In the genomic region with DNA sequence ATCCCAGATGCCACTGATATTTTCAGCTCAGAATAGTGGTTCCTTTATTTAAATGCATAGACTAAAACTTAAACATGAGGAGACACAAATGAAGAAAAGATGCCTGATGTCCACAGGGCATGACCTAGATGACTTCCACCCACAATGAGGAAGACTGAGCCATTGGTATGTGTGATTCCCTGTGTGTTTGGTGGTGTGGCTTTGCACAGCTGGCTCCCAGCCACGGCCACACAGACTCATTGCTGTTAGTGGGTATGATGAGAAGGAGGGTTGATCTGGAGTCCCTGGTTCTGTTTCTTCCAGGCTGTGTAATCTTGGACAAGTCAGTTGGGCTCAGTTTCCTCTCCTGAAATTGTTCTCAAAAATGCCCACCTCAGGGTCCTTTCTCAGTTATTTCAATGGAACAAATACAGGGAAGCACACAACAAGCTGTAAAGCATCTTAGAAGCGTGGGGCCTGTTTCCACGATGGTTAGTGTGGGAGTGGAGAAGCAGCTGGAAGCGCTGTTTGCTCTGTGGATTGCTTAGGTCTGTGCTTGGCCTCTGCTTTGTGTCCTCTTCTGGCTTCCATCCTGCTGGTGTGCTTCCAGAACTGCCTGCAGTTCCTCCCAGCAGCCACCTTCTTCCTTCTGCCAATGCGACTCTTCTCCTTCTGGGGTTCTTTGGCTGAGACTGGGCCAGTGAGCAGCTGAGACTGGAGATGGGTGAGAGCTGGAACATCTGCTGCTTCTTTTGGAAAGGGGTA, we compare ENCODE assay signal across 23 cellular contexts.
A peak's percentile ranks its signal among the peaks of the same experiment; 100 is the strongest.
DNase-seq lines count a peak whose midpoint lies in the region; ATAC-seq and TF ChIP-seq lines count a peak whose summit lies in the region.
"Had no signal": no experiment of that assay in that cellular context is flagged by ENCODE, and none has a peak within 500 bp of the region (broad histone marks: within the 10 kb centered on the region; RNA-seq: fewer than 3 reads in every experiment).

No MANE protein-coding gene starts in this region.

- no peaks in the 10 kb centered on the region for H3F3A ChIP-seq in GM23248 (ENCODE audit: insufficient read depth)

- H3K79me2 ChIP-seq in GM23248 (ENCODE audit: insufficient read depth) = no peaks in the 10 kb centered on the region
- no peaks in the 10 kb centered on the region for H3K79me2 ChIP-seq in parathyroid adenoma

- in situ Hi-C loops in GM23248 (cut with MboI) = no loop called here

- H3K9me3 ChIP-seq in GM23248 (ENCODE audit: low read depth) = no peaks in the 10 kb centered on the region
- H3K9me3 ChIP-seq in esophagus muscularis mucosa = no peaks in the 10 kb centered on the region
- no peaks in the 10 kb centered on the region for H3K9me3 ChIP-seq in parathyroid adenoma (ENCODE audit: control insufficient read depth, low read length)
- H3K9me3 ChIP-seq in spleen = peaks cover 0 to 8% (median 0%) of the 10 kb centered on the region in 8 donors
- H3K9me3 ChIP-seq: transverse colon had no signal

- no peak overlapping the region for H3K9ac ChIP-seq in GM23248
- H3K9ac ChIP-seq in parathyroid adenoma = no peak overlapping the region

- ATAC-seq in GM19463 (IDR thresholded peaks at IDR 0.05; ENCODE audit: unreplicated experiment) = no peak
- ATAC-seq: activated T-cell treated with anti-CD3 and anti-CD28 coated beads, Interleukin-2, amount 50 U/mL, for 72 hours; GM23338; heart left ventricle; right cardiac atrium; stimulated activated naive CD8-positive, alpha-beta T cell treated with anti-CD3 and anti-CD28 coated beads, Interleukin-15, amount 100 ng/mL, for 72 hours had no signal

- no peak overlapping the region for H3K27ac ChIP-seq in GM23248
- H3K27ac ChIP-seq in esophagus muscularis mucosa (replicated peaks in 1 of 4) = no peak overlapping the region
- H3K27ac ChIP-seq in parathyroid adenoma = peak overlapping the region; percentile 82
- H3K27ac ChIP-seq in spleen = no peak overlapping the region
- H3K27ac ChIP-seq: heart left ventricle, transverse colon, VCaP had no signal

- H3K36me3 ChIP-seq in GM23248 (ENCODE audit: low read depth) = no peaks in the 10 kb centered on the region
- no peaks in the 10 kb centered on the region for H3K36me3 ChIP-seq in esophagus muscularis mucosa
- H3K36me3 ChIP-seq in parathyroid adenoma (ENCODE audit: control insufficient read depth, insufficient read depth, low read length) = no peaks in the 10 kb centered on the region
- H3K36me3 ChIP-seq in spleen = no peaks in the 10 kb centered on the region
- H3K36me3 ChIP-seq: heart left ventricle, transverse colon had no signal

- DNase-seq in AG20443 (ENCODE audit: low spot score) (peak; percentile 44), GM23248 (peak; percentile 53), esophagus muscularis mucosa (ENCODE audit: extremely low spot score) (peak; percentile 89), iPS-NIHi7 (ENCODE audit: extremely low spot score) (no peak), retina (no peak), spleen (no peak)
- DNase-seq: activated CD4-positive, alpha-beta T cell treated with anti-CD3 and anti-CD28 coated beads, Interleukin-2, amount 10 ng/mL, durations not matched to agents 7 days and 5 days; activated naive CD4-positive, alpha-beta T cell treated with anti-CD3 and anti-CD28 coated beads, Interleukin-2, amount 10 ng/mL, durations not matched to agents 7 days and 5 days; activated T-cell treated with anti-CD3 and anti-CD28 coated beads, Interleukin-2, amount 50 U/mL, for 72 hours; CD4-positive, alpha-beta memory T cell; dermis blood vessel endothelial cell; naive B cell; NCI-H1436 treated with DMSO at 0.1 percent for 48 hours; NCI-H524; stimulated activated naive CD8-positive, alpha-beta T cell treated with anti-CD3 and anti-CD28 coated beads, Interleukin-15, amount 100 ng/mL, for 72 hours; T-helper 2 cell; transverse colon had no signal

- no peaks in the 10 kb centered on the region for H3K27me3 ChIP-seq in GM23248 (replicated peaks; ENCODE audit: insufficient read depth)
- no peaks in the 10 kb centered on the region for H3K27me3 ChIP-seq in esophagus muscularis mucosa
- H3K27me3 ChIP-seq in parathyroid adenoma (ENCODE audit: control insufficient read depth, insufficient read depth, low read length) = no peaks in the 10 kb centered on the region
- H3K27me3 ChIP-seq in spleen (replicated peaks in 1 of 7) = no peaks in the 10 kb centered on the region
- H3K27me3 ChIP-seq: heart left ventricle, transverse colon had no signal

- no peaks in the 10 kb centered on the region for H3K9me2 ChIP-seq in GM23248 (ENCODE audit: insufficient read depth)

- TF ChIP-seq EP300 in esophagus muscularis mucosa (IDR thresholded peaks at IDR 0.05) = no peak

- no peak overlapping the region for H2AFZ ChIP-seq in GM23248
- peak overlapping the region; percentile 68 for H2AFZ ChIP-seq in parathyroid adenoma
- H2AFZ ChIP-seq: GM23338 had no signal

- H3K4me3 ChIP-seq in GM23248 = no peak overlapping the region
- H3K4me3 ChIP-seq in esophagus muscularis mucosa = no peak overlapping the region
- no peak overlapping the region for H3K4me3 ChIP-seq in parathyroid adenoma (ENCODE audit: low read depth, low read length)
- H3K4me3 ChIP-seq in spleen = no peak overlapping the region
- H3K4me3 ChIP-seq: GM23338, heart left ventricle, transverse colon had no signal

- TF ChIP-seq CTCF in esophagus muscularis mucosa (IDR thresholded peaks at IDR 0.05) = no peak
- TF ChIP-seq CTCF in parathyroid adenoma (IDR thresholded peaks at IDR 0.05) = no peak
- no peak for TF ChIP-seq CTCF in spleen (IDR thresholded peaks at IDR 0.05 in 8 of 11, conservative IDR thresholded peaks at IDR 0.05 in 3 of 11)

- H3K4me2 ChIP-seq in GM23248 (ENCODE audit: unreplicated experiment) (no peak overlapping the region), parathyroid adenoma (ENCODE audit: low read length) (no peak overlapping the region)
- H3K4me2 ChIP-seq: GM23338 had no signal

- TF ChIP-seq POLR2A in esophagus muscularis mucosa (IDR thresholded peaks at IDR 0.05; ENCODE audit: low read depth) (no peak), spleen (IDR thresholded peaks at IDR 0.05) (no peak)

- 57% methylated on average over 5 of the region's 5 CpGs for WGBS in GM23248 (ENCODE audit: low coverage in 1 of 2, low lambda C conversion rate in 2 of 2, missing lambda C conversion rate in 2 of 2), 2 experiments
- WGBS in esophagus muscularis mucosa = 66% methylated on average over 5 of the region's 5 CpGs
- WGBS in spleen, 5 donors = 70 to 85% (median 82%) methylated on average over 5 of the region's 5 CpGs

- H3K4me1 ChIP-seq in GM23248 (ENCODE audit: insufficient read depth) (peaks cover 9% of the 10 kb centered on the region), esophagus muscularis mucosa (peaks cover 0 to 9% (median 0%) of the 10 kb centered on the region in 4 donors), parathyroid adenoma (peaks cover 26% of the 10 kb centered on the region), spleen (no peaks in the 10 kb centered on the region)
- H3K4me1 ChIP-seq: heart left ventricle, transverse colon had no signal

- intact Hi-C loops in esophagus muscularis mucosa (cut with DNase I) (no loop called here), spleen (cut with DNase I; ENCODE audit: low total_unique reads) (no loop called here)

- H4K20me1 ChIP-seq in GM23248 (ENCODE audit: insufficient read depth) = no peaks in the 10 kb centered on the region

Comparison
In these comparisons a context has a peak if more than half of its experiments do, and no peak if none do; other contexts are left out.
1. DNase-seq: peak in AG20443 (single experiment), GM23248 (single experiment) and esophagus muscularis mucosa (single experiment); none in iPS-NIHi7 (single experiment), retina (single experiment) and spleen (single experiment).